2 cellular contexts compared by ENCODE assay signal in the genomic region with DNA sequence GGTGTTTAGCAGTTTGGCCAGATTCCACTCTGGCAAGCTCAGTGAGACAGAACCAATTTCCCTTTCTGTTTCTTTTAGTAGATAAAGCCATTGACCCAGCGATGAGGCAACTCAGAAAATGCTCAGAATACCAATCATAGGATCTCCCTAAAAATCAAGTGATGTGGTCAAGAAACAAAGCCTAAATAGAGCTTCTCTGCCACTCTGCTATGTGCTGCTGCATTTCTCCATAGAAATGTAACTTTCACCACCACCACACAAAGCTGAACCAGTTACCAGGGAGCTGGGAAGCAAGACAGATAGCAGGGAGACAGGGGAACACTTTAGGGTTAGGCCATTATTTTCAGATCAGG.
TF ChIP-seq lines count a peak whose summit lies in the region.

No MANE protein-coding gene starts in this region.

TF ChIP-seq in H1, 55 proteins besides CTCF, POLR2A, EP300 and RAD21:
- TF ChIP-seq, protein P1, sequence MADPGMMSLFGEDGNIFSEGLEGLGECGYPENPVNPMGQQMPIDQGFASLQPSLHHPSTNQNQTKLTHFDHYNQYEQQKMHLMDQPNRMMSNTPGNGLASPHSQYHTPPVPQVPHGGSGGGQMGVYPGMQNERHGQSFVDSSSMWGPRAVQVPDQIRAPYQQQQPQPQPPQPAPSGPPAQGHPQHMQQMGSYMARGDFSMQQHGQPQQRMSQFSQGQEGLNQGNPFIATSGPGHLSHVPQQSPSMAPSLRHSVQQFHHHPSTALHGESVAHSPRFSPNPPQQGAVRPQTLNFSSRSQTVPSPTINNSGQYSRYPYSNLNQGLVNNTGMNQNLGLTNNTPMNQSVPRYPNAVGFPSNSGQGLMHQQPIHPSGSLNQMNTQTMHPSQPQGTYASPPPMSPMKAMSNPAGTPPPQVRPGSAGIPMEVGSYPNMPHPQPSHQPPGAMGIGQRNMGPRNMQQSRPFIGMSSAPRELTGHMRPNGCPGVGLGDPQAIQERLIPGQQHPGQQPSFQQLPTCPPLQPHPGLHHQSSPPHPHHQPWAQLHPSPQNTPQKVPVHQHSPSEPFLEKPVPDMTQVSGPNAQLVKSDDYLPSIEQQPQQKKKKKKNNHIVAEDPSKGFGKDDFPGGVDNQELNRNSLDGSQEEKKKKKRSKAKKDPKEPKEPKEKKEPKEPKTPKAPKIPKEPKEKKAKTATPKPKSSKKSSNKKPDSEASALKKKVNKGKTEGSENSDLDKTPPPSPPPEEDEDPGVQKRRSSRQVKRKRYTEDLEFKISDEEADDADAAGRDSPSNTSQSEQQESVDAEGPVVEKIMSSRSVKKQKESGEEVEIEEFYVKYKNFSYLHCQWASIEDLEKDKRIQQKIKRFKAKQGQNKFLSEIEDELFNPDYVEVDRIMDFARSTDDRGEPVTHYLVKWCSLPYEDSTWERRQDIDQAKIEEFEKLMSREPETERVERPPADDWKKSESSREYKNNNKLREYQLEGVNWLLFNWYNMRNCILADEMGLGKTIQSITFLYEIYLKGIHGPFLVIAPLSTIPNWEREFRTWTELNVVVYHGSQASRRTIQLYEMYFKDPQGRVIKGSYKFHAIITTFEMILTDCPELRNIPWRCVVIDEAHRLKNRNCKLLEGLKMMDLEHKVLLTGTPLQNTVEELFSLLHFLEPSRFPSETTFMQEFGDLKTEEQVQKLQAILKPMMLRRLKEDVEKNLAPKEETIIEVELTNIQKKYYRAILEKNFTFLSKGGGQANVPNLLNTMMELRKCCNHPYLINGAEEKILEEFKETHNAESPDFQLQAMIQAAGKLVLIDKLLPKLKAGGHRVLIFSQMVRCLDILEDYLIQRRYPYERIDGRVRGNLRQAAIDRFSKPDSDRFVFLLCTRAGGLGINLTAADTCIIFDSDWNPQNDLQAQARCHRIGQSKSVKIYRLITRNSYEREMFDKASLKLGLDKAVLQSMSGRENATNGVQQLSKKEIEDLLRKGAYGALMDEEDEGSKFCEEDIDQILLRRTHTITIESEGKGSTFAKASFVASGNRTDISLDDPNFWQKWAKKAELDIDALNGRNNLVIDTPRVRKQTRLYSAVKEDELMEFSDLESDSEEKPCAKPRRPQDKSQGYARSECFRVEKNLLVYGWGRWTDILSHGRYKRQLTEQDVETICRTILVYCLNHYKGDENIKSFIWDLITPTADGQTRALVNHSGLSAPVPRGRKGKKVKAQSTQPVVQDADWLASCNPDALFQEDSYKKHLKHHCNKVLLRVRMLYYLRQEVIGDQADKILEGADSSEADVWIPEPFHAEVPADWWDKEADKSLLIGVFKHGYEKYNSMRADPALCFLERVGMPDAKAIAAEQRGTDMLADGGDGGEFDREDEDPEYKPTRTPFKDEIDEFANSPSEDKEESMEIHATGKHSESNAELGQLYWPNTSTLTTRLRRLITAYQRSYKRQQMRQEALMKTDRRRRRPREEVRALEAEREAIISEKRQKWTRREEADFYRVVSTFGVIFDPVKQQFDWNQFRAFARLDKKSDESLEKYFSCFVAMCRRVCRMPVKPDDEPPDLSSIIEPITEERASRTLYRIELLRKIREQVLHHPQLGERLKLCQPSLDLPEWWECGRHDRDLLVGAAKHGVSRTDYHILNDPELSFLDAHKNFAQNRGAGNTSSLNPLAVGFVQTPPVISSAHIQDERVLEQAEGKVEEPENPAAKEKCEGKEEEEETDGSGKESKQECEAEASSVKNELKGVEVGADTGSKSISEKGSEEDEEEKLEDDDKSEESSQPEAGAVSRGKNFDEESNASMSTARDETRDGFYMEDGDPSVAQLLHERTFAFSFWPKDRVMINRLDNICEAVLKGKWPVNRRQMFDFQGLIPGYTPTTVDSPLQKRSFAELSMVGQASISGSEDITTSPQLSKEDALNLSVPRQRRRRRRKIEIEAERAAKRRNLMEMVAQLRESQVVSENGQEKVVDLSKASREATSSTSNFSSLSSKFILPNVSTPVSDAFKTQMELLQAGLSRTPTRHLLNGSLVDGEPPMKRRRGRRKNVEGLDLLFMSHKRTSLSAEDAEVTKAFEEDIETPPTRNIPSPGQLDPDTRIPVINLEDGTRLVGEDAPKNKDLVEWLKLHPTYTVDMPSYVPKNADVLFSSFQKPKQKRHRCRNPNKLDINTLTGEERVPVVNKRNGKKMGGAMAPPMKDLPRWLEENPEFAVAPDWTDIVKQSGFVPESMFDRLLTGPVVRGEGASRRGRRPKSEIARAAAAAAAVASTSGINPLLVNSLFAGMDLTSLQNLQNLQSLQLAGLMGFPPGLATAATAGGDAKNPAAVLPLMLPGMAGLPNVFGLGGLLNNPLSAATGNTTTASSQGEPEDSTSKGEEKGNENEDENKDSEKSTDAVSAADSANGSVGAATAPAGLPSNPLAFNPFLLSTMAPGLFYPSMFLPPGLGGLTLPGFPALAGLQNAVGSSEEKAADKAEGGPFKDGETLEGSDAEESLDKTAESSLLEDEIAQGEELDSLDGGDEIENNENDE (IDR thresholded peaks at IDR 0.05; ENCODE audit: insufficient replicate concordance, low read length), result no peak
- TF ChIP-seq, protein P2, sequence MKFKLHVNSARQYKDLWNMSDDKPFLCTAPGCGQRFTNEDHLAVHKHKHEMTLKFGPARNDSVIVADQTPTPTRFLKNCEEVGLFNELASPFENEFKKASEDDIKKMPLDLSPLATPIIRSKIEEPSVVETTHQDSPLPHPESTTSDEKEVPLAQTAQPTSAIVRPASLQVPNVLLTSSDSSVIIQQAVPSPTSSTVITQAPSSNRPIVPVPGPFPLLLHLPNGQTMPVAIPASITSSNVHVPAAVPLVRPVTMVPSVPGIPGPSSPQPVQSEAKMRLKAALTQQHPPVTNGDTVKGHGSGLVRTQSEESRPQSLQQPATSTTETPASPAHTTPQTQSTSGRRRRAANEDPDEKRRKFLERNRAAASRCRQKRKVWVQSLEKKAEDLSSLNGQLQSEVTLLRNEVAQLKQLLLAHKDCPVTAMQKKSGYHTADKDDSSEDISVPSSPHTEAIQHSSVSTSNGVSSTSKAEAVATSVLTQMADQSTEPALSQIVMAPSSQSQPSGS (IDR thresholded peaks at IDR 0.05; ENCODE audit: low read length), result no peak
- TF ChIP-seq ASH2L (IDR thresholded peaks at IDR 0.05; ENCODE audit: low read length) (no peak), EZH2 (IDR thresholded peaks at IDR 0.05; ENCODE audit: low read depth, low read length, severe bottlenecking) (no peak), SUZ12 (IDR thresholded peaks at IDR 0.05; ENCODE audit: low read length) (no peak), BCL11A (IDR thresholded peaks at IDR 0.05; ENCODE audit: low read depth in 2 of 2, low read length in 2 of 2) (no peak), SIRT6 (IDR thresholded peaks at IDR 0.05; ENCODE audit: low read length) (no peak), CBX5 (IDR thresholded peaks at IDR 0.05; ENCODE audit: low read depth, low read length) (no peak)
- TF ChIP-seq, protein P3, sequence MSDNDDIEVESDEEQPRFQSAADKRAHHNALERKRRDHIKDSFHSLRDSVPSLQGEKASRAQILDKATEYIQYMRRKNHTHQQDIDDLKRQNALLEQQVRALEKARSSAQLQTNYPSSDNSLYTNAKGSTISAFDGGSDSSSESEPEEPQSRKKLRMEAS (IDR thresholded peaks at IDR 0.05), result no peak

TF ChIP-seq in HEK293T, 16 proteins besides CTCF, POLR2A, EP300 and RAD21 (continued from another document):
- TF ChIP-seq ZNF384 (IDR thresholded peaks at IDR 0.05), result no peak
- no peak for TF ChIP-seq LEF1 (IDR thresholded peaks at IDR 0.05; ENCODE audit: borderline replicate concordance)
- no peak for TF ChIP-seq BHLHE40 (IDR thresholded peaks at IDR 0.05; ENCODE audit: borderline replicate concordance)
- no peak for TF ChIP-seq TARDBP (IDR thresholded peaks at IDR 0.05)
- no peak for TF ChIP-seq ARNT (IDR thresholded peaks at IDR 0.05)
TF ChIP-seq in HEK293T: peak in this region for 0.
